ENCODE assay signal across 8 cellular contexts in the genomic region with DNA sequence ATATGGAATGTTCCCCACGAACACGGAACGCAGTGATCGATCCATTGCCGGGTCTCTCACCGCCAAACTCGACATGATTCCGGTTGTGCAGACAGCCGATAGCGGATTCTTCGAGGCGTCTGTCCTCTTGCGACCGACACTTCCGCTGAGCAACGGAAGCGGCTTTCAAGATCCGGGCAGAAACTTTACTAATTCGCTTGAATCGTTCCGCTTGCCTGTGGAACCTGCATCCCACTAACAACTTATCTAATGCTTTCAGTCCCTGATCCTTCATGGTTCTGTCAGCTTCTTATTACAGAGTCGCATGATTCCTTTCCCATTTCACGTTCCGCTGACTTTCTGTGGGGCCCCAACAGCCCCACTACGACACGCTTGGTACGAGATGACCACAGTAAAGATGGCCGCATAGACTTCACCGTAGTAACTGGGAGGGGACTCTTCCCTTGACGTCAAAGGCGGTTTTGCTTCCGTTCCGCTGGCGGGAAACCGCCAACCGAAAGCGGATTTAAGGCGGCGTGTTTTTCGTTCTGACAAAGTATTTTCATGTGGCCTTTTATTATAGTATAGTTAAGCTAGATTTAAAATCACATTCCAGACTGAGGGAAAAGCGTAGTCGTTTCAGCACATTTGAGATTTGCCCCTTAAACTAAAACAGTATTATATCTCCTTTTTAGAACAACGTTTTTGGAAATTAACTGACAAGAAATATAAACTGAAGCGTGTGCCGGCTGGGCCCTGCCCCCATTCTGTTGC. TPM values are rescaled to one million over a fixed set of nuclear protein-coding genes. Genes with fewer than 3 reads are reported as not detected.
DNase-seq lines count a peak whose midpoint lies in the region; ATAC-seq, FAIRE-seq and TF ChIP-seq lines count a peak whose summit lies in the region.

A gene with protein sequence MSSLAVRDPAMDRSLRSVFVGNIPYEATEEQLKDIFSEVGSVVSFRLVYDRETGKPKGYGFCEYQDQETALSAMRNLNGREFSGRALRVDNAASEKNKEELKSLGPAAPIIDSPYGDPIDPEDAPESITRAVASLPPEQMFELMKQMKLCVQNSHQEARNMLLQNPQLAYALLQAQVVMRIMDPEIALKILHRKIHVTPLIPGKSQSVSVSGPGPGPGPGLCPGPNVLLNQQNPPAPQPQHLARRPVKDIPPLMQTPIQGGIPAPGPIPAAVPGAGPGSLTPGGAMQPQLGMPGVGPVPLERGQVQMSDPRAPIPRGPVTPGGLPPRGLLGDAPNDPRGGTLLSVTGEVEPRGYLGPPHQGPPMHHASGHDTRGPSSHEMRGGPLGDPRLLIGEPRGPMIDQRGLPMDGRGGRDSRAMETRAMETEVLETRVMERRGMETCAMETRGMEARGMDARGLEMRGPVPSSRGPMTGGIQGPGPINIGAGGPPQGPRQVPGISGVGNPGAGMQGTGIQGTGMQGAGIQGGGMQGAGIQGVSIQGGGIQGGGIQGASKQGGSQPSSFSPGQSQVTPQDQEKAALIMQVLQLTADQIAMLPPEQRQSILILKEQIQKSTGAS (minus strand): TSS at position 121 of the 753 bp plus-strand sequence. CDS start 46 bp downstream, at position 75.

- H3K4me1 ChIP-seq in OCI-LY3 (ENCODE audit: low read length) = peaks cover 14% of the 10 kb centered on the region
- H3K4me1 ChIP-seq in endothelial cell of umbilical vein (ENCODE audit: control insufficient read depth, extremely low read depth, insufficient read depth, low read length) = peaks cover 19% of the 10 kb centered on the region

- peak; percentile 82 for DNase-seq in Calu3
- peak; percentile 25 for DNase-seq in HuH-7 (ENCODE audit: low spot score)
- DNase-seq in activated T-cell treated with anti-CD3 and anti-CD28 coated beads for 1 hour (ENCODE audit: low read depth) = peak; percentile 87
- peak; percentile 93 for DNase-seq in endothelial cell of umbilical vein (ENCODE audit: low read depth, low spot score)
- DNase-seq in middle frontal gyrus (ENCODE audit: extremely low spot score, low spot score) = peak; percentile 92
- DNase-seq in stimulated activated CD8-positive, alpha-beta memory T cell treated with anti-CD3 and anti-CD28 coated beads, Interleukin-2, amount 100 ng/mL, for 48 hours (ENCODE audit: low read depth in 2 of 2) = peak; percentile 70 to 82

- H3K4me2 ChIP-seq in OCI-LY3 (ENCODE audit: low read length) = peak within 1 kb of the TSS; percentile 97
- peak within 1 kb of the TSS; percentile 93 for H3K4me2 ChIP-seq in endothelial cell of umbilical vein (ENCODE audit: insufficient read depth, low read length)

- H3K36me3 ChIP-seq in OCI-LY3 (replicated peaks; ENCODE audit: low read depth, low read length) (peaks cover 29% of the 10 kb centered on the region), endothelial cell of umbilical vein (ENCODE audit: control insufficient read depth in 2 of 2, extremely low read depth in 1 of 2, insufficient read depth in 2 of 2, low read length in 2 of 2) (peaks cover 0 to 2% of the 10 kb centered on the region in 2 experiments)

- H3K9ac ChIP-seq in OCI-LY3 (ENCODE audit: low read length) (peak within 1 kb of the TSS; percentile 94), endothelial cell of umbilical vein (replicated peaks; ENCODE audit: extremely low read depth, insufficient read depth, low read length) (peak within 1 kb of the TSS; percentile 86)

- no peaks in the 10 kb centered on the region for H3K9me3 ChIP-seq in OCI-LY3 (ENCODE audit: insufficient read depth, low read length)
- no peaks in the 10 kb centered on the region for H3K9me3 ChIP-seq in endothelial cell of umbilical vein (replicated peaks; ENCODE audit: control insufficient read depth, insufficient read depth, low read length)

- TF ChIP-seq CTCF in Calu3 (IDR thresholded peaks at IDR 0.05; ENCODE audit: unreplicated experiment) = no peak
- no peak for TF ChIP-seq CTCF in OCI-LY3 (IDR thresholded peaks at IDR 0.05; ENCODE audit: low read depth, low read length)
- no peak for TF ChIP-seq CTCF in endothelial cell of umbilical vein (IDR thresholded peaks at IDR 0.05; ENCODE audit: extremely low read depth in 1 of 2, insufficient read depth in 1 of 2, low read depth in 1 of 2, low read length in 2 of 2)

- H3K4me1 Mint-ChIP-seq in Calu3 (ENCODE audit: low read depth, unreplicated experiment) = peaks cover 11% of the 10 kb centered on the region

- BruUV-seq in Calu3 (replicated peaks; lab: Mats Ljungman, UMichigan) = no TSS peak
- BruUV-seq in endothelial cell of umbilical vein (replicated peaks; lab: Mats Ljungman, UMichigan) = no TSS peak

- H3K27ac ChIP-seq in OCI-LY3 (ENCODE audit: low read length) (peak within 1 kb of the TSS; percentile 84), endothelial cell of umbilical vein (ENCODE audit: insufficient read depth, low read depth, low read length) (peak within 1 kb of the TSS; percentile 89)

- peaks cover 28% of the 10 kb centered on the region for H3K36me3 Mint-ChIP-seq in Calu3 (ENCODE audit: insufficient read depth, unreplicated experiment)

- dilution Hi-C loops in endothelial cell of umbilical vein (cut with MboI; ENCODE audit: extremely low pct_ligation_motif_present, low sequenced_read_pairs) = no loop called here

- POLR2A ChIA-PET in endothelial cell of umbilical vein (lab: Charles Lee) = no interaction called here

- H3K79me2 ChIP-seq in OCI-LY3 (ENCODE audit: low read length) (peaks cover 34% of the 10 kb centered on the region), endothelial cell of umbilical vein (ENCODE audit: control insufficient read depth, insufficient read depth, low read length) (peaks cover 29% of the 10 kb centered on the region)

- CTCF ChIA-PET in Calu3 (lab: Charles Lee) (no interaction called here), endothelial cell of umbilical vein (lab: Charles Lee) (interaction anchor here (1.0 to 1.1 kb wide), 2 partner anchors 14 to 129 kb away, joined by 3 read pairs; no protein-coding TSS in a partner anchor)

- peak within 1 kb of the TSS; percentile 94 for H3K4me3 Mint-ChIP-seq in Calu3 (ENCODE audit: low read depth, unreplicated experiment)

- peak within 1 kb of the TSS; percentile 96 for H3K4me3 ChIP-seq in OCI-LY3 (ENCODE audit: low read length)
- H3K4me3 ChIP-seq in endothelial cell of umbilical vein (replicated peaks in 1 of 3; ENCODE audit: insufficient read depth in 1 of 3, low read depth in 1 of 3, low read length in 3 of 3) = peak within 1 kb of the TSS; percentile 18 to 75 (median 74)

- peak; percentile 95 for ATAC-seq in GM21515 (IDR thresholded peaks at IDR 0.05; ENCODE audit: unreplicated experiment)

- H3K27me3 Mint-ChIP-seq in Calu3 (ENCODE audit: unreplicated experiment) = no peaks in the 10 kb centered on the region

- H2AFZ ChIP-seq in OCI-LY3 (ENCODE audit: low read depth, low read length) (peak within 1 kb of the TSS; percentile 97), endothelial cell of umbilical vein (ENCODE audit: low read depth, low read length) (peak within 1 kb of the TSS; percentile 93)

- H4K20me1 ChIP-seq in OCI-LY3 (ENCODE audit: insufficient read depth, low read length) = peaks cover 10% of the 10 kb centered on the region; the same call in 1 of the 2 replicates
- no peaks in the 10 kb centered on the region for H4K20me1 ChIP-seq in endothelial cell of umbilical vein (replicated peaks; ENCODE audit: control insufficient read depth, extremely low read depth, insufficient read depth, low read length)

- peak; percentile 83 for TF ChIP-seq POLR2A in endothelial cell of umbilical vein (IDR thresholded peaks at IDR 0.05; ENCODE audit: low read depth, low read length)

- H3K27me3 ChIP-seq in OCI-LY3 (ENCODE audit: low read depth, low read length) = no peaks in the 10 kb centered on the region
- peaks cover 1 to 2% of the 10 kb centered on the region in 2 experiments for H3K27me3 ChIP-seq in endothelial cell of umbilical vein (ENCODE audit: control insufficient read depth in 2 of 2, insufficient read depth in 2 of 2, low read length in 2 of 2)

- peak; percentile 94 for FAIRE-seq in endothelial cell of umbilical vein (lab: Jason Lieb, UNC)

- H3K9me1 ChIP-seq in endothelial cell of umbilical vein (replicated peaks; ENCODE audit: control insufficient read depth, extremely low read depth, insufficient read depth, low read length) = no peaks in the 10 kb centered on the region

- peak within 1 kb of the TSS; percentile 98 for H3K27ac Mint-ChIP-seq in Calu3 (ENCODE audit: unreplicated experiment)

- intact Hi-C loops in Calu3 (cut with micrococcal nuclease; ENCODE audit: unreplicated experiment) = loop anchor here (10.0 kb wide), 1 partner anchor 515 kb away; no protein-coding TSS in a partner anchor
- intact Hi-C loops in endothelial cell of umbilical vein (cut with micrococcal nuclease) = loop anchor here (2.0 to 10.0 kb wide), 2 partner anchors 83 to 635 kb away; no protein-coding TSS in a partner anchor

- no peaks in the 10 kb centered on the region for H3K9me3 Mint-ChIP-seq in Calu3 (ENCODE audit: low read depth, unreplicated experiment)

TF ChIP-seq in endothelial cell of umbilical vein, 7 proteins besides CTCF, POLR2A, EP300 and RAD21:
- TF ChIP-seq MYC (IDR thresholded peaks at IDR 0.05; ENCODE audit: low read depth, low read length) (peak; percentile 68), POLR2AphosphoS5 (IDR thresholded peaks at IDR 0.05; ENCODE audit: insufficient read depth, low read depth, low read length) (peak; percentile 49), FOS (IDR thresholded peaks at IDR 0.05; ENCODE audit: borderline replicate concordance, insufficient read depth, low read length) (no peak)
- TF ChIP-seq, protein P1, sequence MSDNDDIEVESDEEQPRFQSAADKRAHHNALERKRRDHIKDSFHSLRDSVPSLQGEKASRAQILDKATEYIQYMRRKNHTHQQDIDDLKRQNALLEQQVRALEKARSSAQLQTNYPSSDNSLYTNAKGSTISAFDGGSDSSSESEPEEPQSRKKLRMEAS (IDR thresholded peaks at IDR 0.05; ENCODE audit: insufficient read depth, insufficient read length) = peak; percentile 44
TF ChIP-seq in endothelial cell of umbilical vein: peak in this region for 3.

RNA-seq across cellular contexts. Expression of the gene that starts here (rescaled TPM):
- 30.6 and 32.3 TPM in 2 replicates for total RNA-seq in Calu3 (2022)
- 16.8 and 19.8 TPM in 2 replicates for total RNA-seq in endothelial cell of umbilical vein
- polyA plus RNA-seq in endothelial cell of umbilical vein = 3.5 and 4.8 TPM in 2 replicates
- 5.2 and 5.5 TPM in 2 replicates for polyA plus RNA-seq in endothelial cell of umbilical vein (2011; cell fraction: cytosol; rRNA removed)
- polyA plus RNA-seq in endothelial cell of umbilical vein (2011; cell fraction: nucleus; rRNA removed) = 5.2 and 6.1 TPM in 2 replicates
- polyA plus RNA-seq in endothelial cell of umbilical vein (2012) = 11.0 and 12.8 TPM in 2 replicates
- 13.5 and 14.9 TPM in 2 replicates for polyA minus RNA-seq in endothelial cell of umbilical vein
- 7.6 TPM for polyA minus RNA-seq in endothelial cell of umbilical vein (2011; cell fraction: cytosol; rRNA and poly(A)+ RNA removed)
- polyA minus RNA-seq in endothelial cell of umbilical vein (2011; cell fraction: nucleus; rRNA and poly(A)+ RNA removed) = 7.7 and 11.2 TPM in 2 replicates

Comparison
In these comparisons a context has a peak if more than half of its experiments do, and no peak if none do; other contexts are left out.
1. Peak in every context shown above with its lines: DNase-seq, ATAC-seq, H3K4me3 ChIP-seq and H3K27ac ChIP-seq.
2. DNase-seq: peak in every context shown above with its lines; median percentile 93 in endothelial cell of umbilical vein; 92 in middle frontal gyrus; 87 in activated T-cell treated with anti-CD3 and anti-CD28 coated beads for 1 hour; 82 in Calu3; 76 in stimulated activated CD8-positive, alpha-beta memory T cell treated with anti-CD3 and anti-CD28 coated beads, Interleukin-2, amount 100 ng/mL, for 48 hours; 25 in HuH-7.